In genomic region chr10:118976219-118976618, GRCh38 we compare ENCODE assay signal across 3 cellular contexts. TPM values are rescaled to one million over a fixed set of nuclear protein-coding genes. Genes with fewer than 3 reads are reported as not detected.
DNase-seq lines count a peak whose midpoint lies in the region; TF ChIP-seq lines count a peak whose summit lies in the region.
"Not testable (repeated sequence)": the region's sequence is repeated elsewhere in the genome, so short reads cannot be mapped to it uniquely, and the experiment has no call there.

No MANE protein-coding gene starts in this region.

- H3K4me1 ChIP-seq in HEK293 (ENCODE audit: control insufficient read depth, insufficient read depth, low read length); vagina: not testable (repeated sequence)

- peak; percentile 15 for DNase-seq in islet precursor cell
- peak; percentile 25 to 37 for DNase-seq in vagina (ENCODE audit: extremely low spot score in 2 of 2)

- not testable (repeated sequence) for H3K4me3 ChIP-seq in HEK293 (ENCODE audit: low read depth, low read length); vagina

- not testable (repeated sequence) for TF ChIP-seq CTCF in HEK293 (tag by site-specific recombination; IDR thresholded peaks at IDR 0.05); vagina (IDR thresholded peaks at IDR 0.05)

- not testable (repeated sequence) for H3K27ac ChIP-seq in HEK293 (ENCODE audit: extremely low read depth, low read depth, low read length); vagina

- intact Hi-C loops in vagina (cut with DNase I): not testable (repeated sequence)

- H3K36me3 ChIP-seq in HEK293 (ENCODE audit: control insufficient read depth in 2 of 2, insufficient read depth in 1 of 2, low read length in 2 of 2); vagina: not testable (repeated sequence)

- POLR2A ChIA-PET in HEK293 (lab: Yijun Ruan, JAX): not testable (repeated sequence)

- H3K27me3 ChIP-seq in vagina: not testable (repeated sequence)

- not testable (repeated sequence) for H3K9me3 ChIP-seq in HEK293 (ENCODE audit: control insufficient read depth, insufficient read depth, low read depth, low read length); vagina

- TF ChIP-seq POLR2A in vagina (IDR thresholded peaks at IDR 0.05): not testable (repeated sequence)

- CTCF ChIA-PET in HEK293 (lab: Yijun Ruan, JAX): not testable (repeated sequence)

TF ChIP-seq in HEK293, 187 proteins besides CTCF, POLR2A, EP300 and RAD21:
- TF ChIP-seq ZNF146 (tag by site-specific recombination; IDR thresholded peaks at IDR 0.05) (peak; percentile 90), ZNF580 (tag by site-specific recombination; IDR thresholded peaks at IDR 0.05) (0 out of 2 replicates have a peak, but pooled peaks have one; percentile 53)

RNA-seq across cellular contexts. Expression of gene NANOS1, which starts 53.3 kb away (rescaled TPM):
- not detected for total RNA-seq in vagina
